25 cellular contexts compared by ENCODE assay signal in the genomic region with DNA sequence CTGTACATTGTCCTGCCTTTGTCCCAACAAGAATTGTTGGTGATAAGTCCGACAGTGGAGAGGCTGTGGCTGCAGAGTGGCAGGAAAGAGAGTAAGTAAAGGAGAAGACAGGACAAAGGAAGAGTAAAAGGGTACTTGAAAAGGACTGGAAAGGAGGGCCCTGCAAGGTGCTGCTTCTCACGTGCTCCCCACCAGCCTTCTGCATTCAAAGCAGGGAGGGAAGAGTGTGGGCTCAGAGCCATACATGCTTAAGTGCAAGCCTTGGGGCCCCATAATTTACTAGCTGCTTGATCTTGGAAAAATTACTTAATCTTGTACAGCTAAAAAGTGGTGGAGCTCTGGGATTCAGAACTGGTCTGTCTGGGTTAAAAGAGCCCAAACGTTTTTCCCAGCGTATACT. TPM values are rescaled to one million over a fixed set of nuclear protein-coding genes. Genes with fewer than 3 reads are reported as not detected.
DNase-seq lines count a peak whose midpoint lies in the region; ATAC-seq and TF ChIP-seq lines count a peak whose summit lies in the region.
"Had no signal": no experiment of that assay in that cellular context is flagged by ENCODE, and none has a peak within 500 bp of the region (broad histone marks: within the 10 kb centered on the region; RNA-seq: fewer than 3 reads in every experiment).

No MANE protein-coding gene starts in this region.

- H4K20me1 ChIP-seq in DND-41 (ENCODE audit: insufficient read depth, low read length), result no peaks in the 10 kb centered on the region

- H3K9ac ChIP-seq in DND-41 (ENCODE audit: low read depth, low read length), result peak overlapping the region; percentile 57

- H3K36me3 Mint-ChIP-seq in nephron progenitor cell (ENCODE audit: low read depth), result peaks cover 35% of the 10 kb centered on the region
- H3K36me3 Mint-ChIP-seq in naive thymus-derived CD8-positive, alpha-beta T cell, result no peaks in the 10 kb centered on the region
- H3K36me3 Mint-ChIP-seq: CD4-positive, CD25-positive, alpha-beta regulatory T cell had no signal

- no peaks in the 10 kb centered on the region for H3K27me3 Mint-ChIP-seq in nephron progenitor cell (ENCODE audit: low read depth, poor library complexity)
- H3K27me3 Mint-ChIP-seq in naive thymus-derived CD8-positive, alpha-beta T cell, result peaks cover 0 to 8% (median 0%) of the 10 kb centered on the region in 5 donors
- H3K27me3 Mint-ChIP-seq: CD4-positive, CD25-positive, alpha-beta regulatory T cell had no signal

- peak; percentile 63 for DNase-seq in DND-41
- peak; percentile 63 for DNase-seq in NCI-H1048 (lab: John Stamatoyannopoulos, UW)
- no peak for DNase-seq in nephron progenitor cell
- DNase-seq in naive thymus-derived CD8-positive, alpha-beta T cell, result no peak
- DNase-seq in SIG-M5 (lab: John Stamatoyannopoulos, UW), result no peak
- no peak for DNase-seq in cardiac septum (ENCODE audit: low spot score)
- DNase-seq in ecto neural progenitor cell (ENCODE audit: low spot score), result no peak
- DNase-seq: CD4-positive, CD25-positive, alpha-beta regulatory T cell; DMS153; NCI-H1092 treated with DMSO at 0.1 percent for 48 hours; NCI-H1436; NCI-H187; NCI-H2081 treated with DMSO at 0.1 percent for 48 hours; NCI-H446; NCI-H524 treated with DMSO at 0.1 percent for 48 hours; NCI-H774; NK-92 treated with Interleukin-12 subunit alpha and Interleukin-12 subunit beta, amount 100 ng/mL, for 24 hours; SHP77 treated with DMSO at 0.1 percent for 48 hours; SW 1271 had no signal

- H3K4me3 ChIP-seq in DND-41 (ENCODE audit: low read depth in 1 of 2, low read length in 2 of 2), result no peak overlapping the region
- H3K4me3 ChIP-seq: A549, K562, SK-N-MC had no signal

- H3K36me3 ChIP-seq in DND-41 (ENCODE audit: insufficient read depth, low read length), result peaks cover 51% of the 10 kb centered on the region

- ATAC-seq in DND-41 (ENCODE audit: insufficient read depth, low read depth), result peak; percentile 58
- no peak for ATAC-seq in naive thymus-derived CD8-positive, alpha-beta T cell
- ATAC-seq: A549, K562 had no signal

- H3K79me2 ChIP-seq in DND-41 (ENCODE audit: insufficient read depth, low read length), result peaks cover 80% of the 10 kb centered on the region

- H3K9me3 Mint-ChIP-seq in nephron progenitor cell, result peaks cover 6% of the 10 kb centered on the region
- peaks cover 0 to 2% (median 0%) of the 10 kb centered on the region in 9 donors for H3K9me3 Mint-ChIP-seq in naive thymus-derived CD8-positive, alpha-beta T cell
- H3K9me3 Mint-ChIP-seq: T-helper 1 cell treated with Interleukin-12 subunit alpha and Interleukin-12 subunit beta and Interleukin-4 antibody, amounts not matched to agents 30 μg/mL and 1 μg/mL, for 36 hours had no signal

- TF ChIP-seq CTCF in DND-41 (IDR thresholded peaks at IDR 0.05; ENCODE audit: borderline replicate concordance, extremely low read depth, low read length, poor library complexity, severe bottlenecking) (no peak), nephron progenitor cell (IDR thresholded peaks at IDR 0.05) (no peak)

- peaks cover 94% of the 10 kb centered on the region for H3K4me1 ChIP-seq in DND-41 (ENCODE audit: insufficient read depth, low read length)
- H3K4me1 ChIP-seq: A549 had no signal

- no peaks in the 10 kb centered on the region for H3K27me3 ChIP-seq in DND-41 (ENCODE audit: insufficient read depth, low read length, poor library complexity)

- H3K9me3 ChIP-seq in DND-41 (ENCODE audit: insufficient read depth, low read length, severe bottlenecking), result no peaks in the 10 kb centered on the region
- H3K9me3 ChIP-seq: A549 had no signal

- H3K27ac Mint-ChIP-seq in nephron progenitor cell, result peak overlapping the region; percentile 69
- peak overlapping the region in 1 of 10 donors; percentile 58 for H3K27ac Mint-ChIP-seq in naive thymus-derived CD8-positive, alpha-beta T cell
- H3K27ac Mint-ChIP-seq: CD4-positive, CD25-positive, alpha-beta regulatory T cell had no signal

- H2AFZ ChIP-seq in DND-41 (ENCODE audit: low read depth, low read length), result 0 out of 2 replicates have a peak overlapping the region, but pooled peaks have one; percentile 27

- peaks cover 50% of the 10 kb centered on the region for H3K4me1 Mint-ChIP-seq in nephron progenitor cell
- H3K4me1 Mint-ChIP-seq in naive thymus-derived CD8-positive, alpha-beta T cell, result peaks cover 4 to 31% (median 6%) of the 10 kb centered on the region in 4 donors

- TF ChIP-seq POLR2A in Raji (IDR thresholded peaks at IDR 0.05; ENCODE audit: insufficient read depth, low read depth, low read length), result peak; percentile 34; the same call in 1 of the 2 replicates

- H3K4me3 Mint-ChIP-seq in nephron progenitor cell, result no peak overlapping the region
- H3K4me3 Mint-ChIP-seq in naive thymus-derived CD8-positive, alpha-beta T cell, result no peak overlapping the region
- H3K4me3 Mint-ChIP-seq: CD4-positive, CD25-positive, alpha-beta regulatory T cell; T-helper 1 cell treated with Interleukin-12 subunit alpha and Interleukin-12 subunit beta and Interleukin-4 antibody, amounts not matched to agents 30 μg/mL and 1 μg/mL, for 36 hours had no signal

- intact Hi-C loops in cardiac septum (cut with DNase I), result no loop called here

- POLR2A ChIA-PET in naive thymus-derived CD8-positive, alpha-beta T cell (lab: Charles Lee), result interaction anchor here (0.6 kb wide), 1 partner anchor 43 kb away, joined by 3 read pairs; no protein-coding TSS in a partner anchor

- H3K4me2 ChIP-seq in DND-41 (ENCODE audit: insufficient read depth, low read length), result peak overlapping the region; percentile 59
- H3K4me2 ChIP-seq: A549 had no signal

- H3K27ac ChIP-seq in DND-41 (ENCODE audit: low read length), result peak overlapping the region; percentile 95
- H3K27ac ChIP-seq: A549, RWPE1, SK-N-MC had no signal

RNA-seq across cellular contexts. Expression of gene MME, which starts 29.9 kb away (rescaled TPM):
- total RNA-seq in naive thymus-derived CD8-positive, alpha-beta T cell, result 1 to 10 TPM in 1 of 2 experiments, under 1 TPM in 1; 0.91 to 1.3 TPM
- not detected for polyA plus RNA-seq in naive thymus-derived CD8-positive, alpha-beta T cell
- total RNA-seq in cardiac septum, result 3.6 TPM
- total RNA-seq: CD4-positive, CD25-positive, alpha-beta regulatory T cell had no signal
- polyA plus RNA-seq: A549 had no signal

Comparison
In these comparisons a context has a peak if more than half of its experiments do, and no peak if none do; other contexts are left out.
1. DNase-seq: peak in DND-41 (single experiment) and NCI-H1048 (single experiment); none in nephron progenitor cell (single experiment), naive thymus-derived CD8-positive, alpha-beta T cell (0 of 10), SIG-M5 (single experiment), cardiac septum (single experiment) and ecto neural progenitor cell (single experiment).